ENCODE assay signal across 14 cellular contexts in genomic region chr6:98323605-98324004, GRCh38.
DNase-seq lines count a peak whose midpoint lies in the region; ATAC-seq and TF ChIP-seq lines count a peak whose summit lies in the region.
"Had no signal": no experiment of that assay in that cellular context is flagged by ENCODE, and none has a peak within 500 bp of the region (broad histone marks: within the 10 kb centered on the region; RNA-seq: fewer than 3 reads in every experiment).

No MANE protein-coding gene starts in this region.

- no peak overlapping the region for H3K9ac ChIP-seq in MM.1S (ENCODE audit: low read length)

- no peaks in the 10 kb centered on the region for H3K36me3 ChIP-seq in MM.1S (replicated peaks; ENCODE audit: insufficient read depth, low read length)
- H3K36me3 ChIP-seq: prostate gland had no signal

- H3K27ac ChIP-seq in MM.1S (ENCODE audit: low read length), result no peak overlapping the region
- H3K27ac ChIP-seq: prostate gland had no signal

- in situ Hi-C loops in G401 (cut with HindIII; ENCODE audit: low sequenced_read_pairs) (no loop called here), ACHN (cut with HindIII; ENCODE audit: low pct_ligation_motif_present, low pct_unique_long_range_greater_than_20kb, low sequenced_read_pairs) (no loop called here)

- H3K9me3 ChIP-seq in MM.1S (replicated peaks; ENCODE audit: insufficient read depth, low read length), result no peaks in the 10 kb centered on the region
- H3K9me3 ChIP-seq: prostate gland had no signal

- ATAC-seq in GM18868 (IDR thresholded peaks at IDR 0.05; ENCODE audit: unreplicated experiment) (peak; percentile 97), GM21529 (IDR thresholded peaks at IDR 0.05; ENCODE audit: unreplicated experiment) (peak; percentile 93), HG03060 (IDR thresholded peaks at IDR 0.05; ENCODE audit: low read depth, unreplicated experiment) (peak; percentile 91)
- ATAC-seq: activated CD4-positive, alpha-beta T cell treated with anti-CD3 and anti-CD28 coated beads for 36 hours; PC-3 had no signal

- no peaks in the 10 kb centered on the region for H3K27me3 ChIP-seq in MM.1S (replicated peaks; ENCODE audit: insufficient read depth, low read length)

- H3K4me1 ChIP-seq in MM.1S (ENCODE audit: low read length), result peaks cover 11% of the 10 kb centered on the region; the same call in 1 of the 2 replicates
- H3K4me1 ChIP-seq: prostate gland had no signal

- 0 out of 2 replicates have a peak overlapping the region, but pooled peaks have one; percentile 28 for H2AFZ ChIP-seq in MM.1S (ENCODE audit: low read length)

- H3K79me2 ChIP-seq in MM.1S (ENCODE audit: low read length), result no peaks in the 10 kb centered on the region

- H4K20me1 ChIP-seq in MM.1S (ENCODE audit: insufficient read depth, low read length), result no peaks in the 10 kb centered on the region

- H3K4me2 ChIP-seq in MM.1S (ENCODE audit: low read depth, low read length), result peak overlapping the region; percentile 36

- no peaks in the 10 kb centered on the region for H3K9me2 ChIP-seq in MM.1S (replicated peaks; ENCODE audit: insufficient read depth, low read length)

- no peaks in the 10 kb centered on the region for H3F3A ChIP-seq in MM.1S (ENCODE audit: insufficient read depth, low read length)

- H3K4me3 ChIP-seq in MM.1S (ENCODE audit: low read length), result no peak overlapping the region
- H3K4me3 ChIP-seq: prostate gland had no signal

- no peak for TF ChIP-seq CTCF in MM.1S (IDR thresholded peaks at IDR 0.05; ENCODE audit: low read length)

- peak; percentile 56 for DNase-seq in MM.1S
- DNase-seq in G401 (ENCODE audit: low spot score), result no peak
- DNase-seq in kidney glomerular epithelial cell (lab: John Stamatoyannopoulos, UW), result no peak
- DNase-seq in ACHN, result no peak
- DNase-seq in NCI-H69 (lab: John Stamatoyannopoulos, UW), result no peak
- DNase-seq: activated CD4-positive, alpha-beta T cell treated with anti-CD3 and anti-CD28 coated beads for 36 hours; effector CD4-positive, alpha-beta T cell; NCI-H2107; stimulated activated CD4-positive, alpha-beta T cell treated with anti-CD3 and anti-CD28 coated beads, Interleukin-4, amount 100 ng/mL, for 4 hours had no signal
